Comparison of ENCODE assay signal across 12 cellular contexts in the genomic region with DNA sequence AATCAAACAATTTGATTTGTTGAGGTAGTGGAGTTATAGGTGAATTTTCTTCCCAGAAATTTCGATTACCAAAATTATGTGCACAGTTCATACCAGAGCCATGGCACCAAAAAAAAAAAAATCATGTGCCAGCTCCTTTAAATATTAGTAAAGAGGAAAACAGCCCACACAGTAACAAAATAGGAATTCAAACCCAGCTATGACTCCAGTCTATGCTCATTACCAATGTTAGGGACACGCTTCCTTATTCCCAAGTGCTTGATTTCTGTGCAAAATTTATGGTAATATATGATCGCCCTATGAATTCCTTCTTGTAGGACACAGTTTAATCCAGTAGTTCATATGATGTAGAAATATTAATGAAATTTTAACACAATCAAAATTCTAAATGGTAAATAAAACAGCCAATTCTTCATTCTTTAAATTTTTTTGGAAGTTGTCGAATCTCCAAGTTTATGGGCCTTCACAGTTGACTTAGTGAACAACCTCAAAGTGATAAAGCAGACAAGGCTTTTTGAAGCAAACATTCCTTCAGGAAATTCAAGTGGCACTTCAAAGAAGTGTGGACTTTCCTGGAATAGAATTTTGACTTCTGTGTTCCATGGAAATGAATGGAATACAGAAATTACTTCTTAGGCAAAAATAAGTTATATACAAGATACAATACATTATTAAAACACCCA. TPM values are rescaled to one million over a fixed set of nuclear protein-coding genes. Genes with fewer than 3 reads are reported as not detected.
DNase-seq lines count a peak whose midpoint lies in the region; ATAC-seq and TF ChIP-seq lines count a peak whose summit lies in the region.
"Had no signal": no experiment of that assay in that cellular context is flagged by ENCODE, and none has a peak within 500 bp of the region (broad histone marks: within the 10 kb centered on the region; RNA-seq: fewer than 3 reads in every experiment).

No MANE protein-coding gene starts in this region.

- peaks cover 28% of the 10 kb centered on the region for H3K36me3 Mint-ChIP-seq in activated naive CD8-positive, alpha-beta T cell treated with anti-CD3 and anti-CD28 coated beads, Interleukin-2, amount 50 U/mL, for 24 hours (ENCODE audit: low read depth)

- H3K4me3 ChIP-seq in gastroesophageal sphincter (peak overlapping the region; percentile 10 to 63), smooth muscle cell (peak overlapping the region; percentile 83), tibial nerve (peak overlapping the region in 2 of 4 donors; percentile 61 to 77)
- no peak overlapping the region for H3K4me3 ChIP-seq in effector memory CD4-positive, alpha-beta T cell (ENCODE audit: insufficient read depth, low read depth, low read length, poor library complexity, severe bottlenecking)

- WGBS in gastroesophageal sphincter (ENCODE audit: low coverage in 1 of 2), 2 donors, result 92 to 93% methylated on average over 4 of the region's 4 CpGs
- 81% methylated on average over 4 of the region's 4 CpGs for WGBS in smooth muscle cell (ENCODE audit: low lambda C conversion rate)
- WGBS in tibial nerve, 2 donors, result 72 to 76% methylated on average over 4 of the region's 4 CpGs

- H3K4me3 Mint-ChIP-seq in activated naive CD8-positive, alpha-beta T cell treated with anti-CD3 and anti-CD28 coated beads, Interleukin-2, amount 50 U/mL, for 24 hours, result peak overlapping the region; percentile 18

- H3K4me1 Mint-ChIP-seq in activated naive CD8-positive, alpha-beta T cell treated with anti-CD3 and anti-CD28 coated beads, Interleukin-2, amount 50 U/mL, for 24 hours, result peaks cover 57% of the 10 kb centered on the region

- DNase-seq in DMS53 (lab: John Stamatoyannopoulos, UW), result peak; percentile 16
- DNase-seq in DMS53 treated with DMSO at 0.1 percent for 48 hours (lab: John Stamatoyannopoulos, UW; ENCODE audit: unreplicated experiment), result no peak
- DNase-seq in activated naive CD8-positive, alpha-beta T cell treated with anti-CD3 and anti-CD28 coated beads, Interleukin-2, amount 50 U/mL, for 24 hours, result no peak
- DNase-seq in smooth muscle cell (lab: John Stamatoyannopoulos, UW; ENCODE audit: unreplicated experiment), result no peak
- DNase-seq in tibial nerve (ENCODE audit: low spot score in 2 of 2), result no peak
- DNase-seq in effector memory CD4-positive, alpha-beta T cell, result no peak
- DNase-seq: activated CD4-positive, alpha-beta T cell treated with anti-CD3 and anti-CD28 coated beads, Interleukin-2, amount 10 ng/mL, durations not matched to agents 7 days and 5 days; NCI-H1930; posterior cingulate gyrus; Right ventricle myocardium superior had no signal

- TF ChIP-seq POLR2A in gastroesophageal sphincter (IDR thresholded peaks at IDR 0.05) (no peak), tibial nerve (IDR thresholded peaks at IDR 0.05) (no peak)

- H3K9me3 ChIP-seq in gastroesophageal sphincter (no peaks in the 10 kb centered on the region), smooth muscle cell (replicated peaks; ENCODE audit: low read depth) (no peaks in the 10 kb centered on the region), tibial nerve (no peaks in the 10 kb centered on the region)
- no peaks in the 10 kb centered on the region for H3K9me3 ChIP-seq in effector memory CD4-positive, alpha-beta T cell (ENCODE audit: control insufficient read depth, low read length)

- H4K20me1 ChIP-seq in smooth muscle cell (ENCODE audit: low read depth), result peaks cover 65% of the 10 kb centered on the region

- H3K27ac ChIP-seq in gastroesophageal sphincter (no peak overlapping the region), smooth muscle cell (ENCODE audit: low read depth) (peak overlapping the region; percentile 58), tibial nerve (no peak overlapping the region)
- no peak overlapping the region for H3K27ac ChIP-seq in effector memory CD4-positive, alpha-beta T cell (ENCODE audit: insufficient read depth, low read length, poor library complexity, severe bottlenecking)

- H3K9ac ChIP-seq in smooth muscle cell (ENCODE audit: low read depth), result no peak overlapping the region

- H3K27me3 ChIP-seq in gastroesophageal sphincter (no peaks in the 10 kb centered on the region), smooth muscle cell (ENCODE audit: low read depth) (no peaks in the 10 kb centered on the region), tibial nerve (no peaks in the 10 kb centered on the region)
- no peaks in the 10 kb centered on the region for H3K27me3 ChIP-seq in effector memory CD4-positive, alpha-beta T cell (replicated peaks; ENCODE audit: control insufficient read depth, insufficient read depth, low read length, poor library complexity, severe bottlenecking)

- H3F3A ChIP-seq in smooth muscle cell (ENCODE audit: low read depth), result no peaks in the 10 kb centered on the region

- peak overlapping the region; percentile 91 for H3K4me2 ChIP-seq in smooth muscle cell

- H3K36me3 ChIP-seq in gastroesophageal sphincter (peaks cover 3 to 15% of the 10 kb centered on the region in 2 donors), smooth muscle cell (ENCODE audit: low read depth) (peaks cover 5% of the 10 kb centered on the region), tibial nerve (peaks cover 0 to 16% (median 0%) of the 10 kb centered on the region in 3 donors)
- H3K36me3 ChIP-seq in effector memory CD4-positive, alpha-beta T cell (ENCODE audit: control insufficient read depth, insufficient read depth, low read length), result peaks cover 9% of the 10 kb centered on the region

- ATAC-seq in activated naive CD8-positive, alpha-beta T cell treated with anti-CD3 and anti-CD28 coated beads, Interleukin-2, amount 50 U/mL, for 24 hours, result no peak
- ATAC-seq in gastroesophageal sphincter (no peak), HG02970 (IDR thresholded peaks at IDR 0.05; ENCODE audit: low FRiP score, unreplicated experiment) (no peak)

- peaks cover 69% of the 10 kb centered on the region for H3K79me2 ChIP-seq in smooth muscle cell (ENCODE audit: low read depth)

- no peak for TF ChIP-seq CTCF in gastroesophageal sphincter (IDR thresholded peaks at IDR 0.05)
- TF ChIP-seq CTCF in smooth muscle cell (IDR thresholded peaks at IDR 0.05; ENCODE audit: borderline replicate concordance, insufficient read depth, poor library complexity, severe bottlenecking), result no peak
- TF ChIP-seq CTCF in tibial nerve (IDR thresholded peaks at IDR 0.05), result no peak

- H3K4me1 ChIP-seq in gastroesophageal sphincter (peaks cover 6 to 68% (median 17%) of the 10 kb centered on the region in 3 donors), smooth muscle cell (ENCODE audit: low read depth) (peaks cover 11% of the 10 kb centered on the region), tibial nerve (peaks cover 0 to 62% (median 19%) of the 10 kb centered on the region in 4 donors)
- H3K4me1 ChIP-seq in effector memory CD4-positive, alpha-beta T cell (ENCODE audit: control insufficient read depth, insufficient read depth, low read length, poor library complexity, severe bottlenecking), result peaks cover 8% of the 10 kb centered on the region

- no peak overlapping the region for H3K27ac Mint-ChIP-seq in activated naive CD8-positive, alpha-beta T cell treated with anti-CD3 and anti-CD28 coated beads, Interleukin-2, amount 50 U/mL, for 24 hours

- H2AFZ ChIP-seq in smooth muscle cell (ENCODE audit: low read depth), result no peak overlapping the region

- H3K27me3 Mint-ChIP-seq in activated naive CD8-positive, alpha-beta T cell treated with anti-CD3 and anti-CD28 coated beads, Interleukin-2, amount 50 U/mL, for 24 hours, result no peaks in the 10 kb centered on the region
- H3K27me3 Mint-ChIP-seq: activated CD4-positive, alpha-beta T cell treated with anti-CD3 and anti-CD28 coated beads, Interleukin-2, amount 10 ng/mL, durations not matched to agents 7 days and 5 days had no signal

- no peak for TF ChIP-seq EP300 in gastroesophageal sphincter (IDR thresholded peaks at IDR 0.05)
- no peak for TF ChIP-seq EP300 in tibial nerve (IDR thresholded peaks at IDR 0.05)

- H3K9me3 Mint-ChIP-seq in activated naive CD8-positive, alpha-beta T cell treated with anti-CD3 and anti-CD28 coated beads, Interleukin-2, amount 50 U/mL, for 24 hours, result no peaks in the 10 kb centered on the region
- H3K9me3 Mint-ChIP-seq: activated CD4-positive, alpha-beta T cell treated with anti-CD3 and anti-CD28 coated beads, Interleukin-2, amount 10 ng/mL, durations not matched to agents 7 days and 5 days had no signal

RNA-seq across cellular contexts. Expression of a gene that starts 1.9 kb away (rescaled TPM):
- total RNA-seq in gastroesophageal sphincter (10 to 100 TPM; 61.5 to 73.8 (median 68.0) TPM), smooth muscle cell (105 and 116 TPM in 2 replicates), tibial nerve (10 to 100 TPM; 55.7 to 77.5 (median 59.0) TPM)
- 14.2 and 21.3 TPM in 2 replicates for polyA plus RNA-seq in smooth muscle cell

RNA-seq across cellular contexts. Expression of a gene that starts 6.3 kb away (rescaled TPM):
- total RNA-seq in gastroesophageal sphincter (100 to 1,000 TPM; 132 to 162 (median 141) TPM), smooth muscle cell (36.5 and 46.2 TPM in 2 replicates), tibial nerve (10 to 100 TPM; 43.5 to 85.9 (median 60.1) TPM)
- 24.0 and 25.8 TPM in 2 replicates for polyA plus RNA-seq in smooth muscle cell
